ENCODE assay signal across 22 cellular contexts in genomic region chr6:95439741-95440140, GRCh38.
"Had no signal": no experiment of that assay in that cellular context is flagged by ENCODE, and none has a peak within 500 bp of the region (broad histone marks: within the 10 kb centered on the region; RNA-seq: fewer than 3 reads in every experiment).

No MANE protein-coding gene starts in this region.

- H3K9me3 ChIP-seq: SK-N-SH had no signal

- H3K4me3 ChIP-seq: MG63 had no signal

- FAIRE-seq: RCC 7860 had no signal

- H3K4me2 ChIP-seq: SK-N-SH had no signal

- H3K9ac ChIP-seq: SK-N-SH had no signal

- H3K36me3 ChIP-seq: MG63 had no signal

- DNase-seq: IMR-90, Karpas-422, KG1, MG63, NCI-H1092, NCI-H1105 treated with DMSO at 0.1 percent for 48 hours, NCI-H1436, NCI-H187, NCI-H2029, NCI-H2081 treated with DMSO at 0.1 percent for 48 hours, NCI-H2171, NCI-H226, NCI-H446, NCI-H510A, NCI-H524 treated with DMSO at 0.1 percent for 48 hours, NCI-H69, NCI-H774, Right ventricle myocardium superior, RPMI8226, SK-N-SH, SW 1271 had no signal

- H3K27me3 ChIP-seq: MG63 had no signal
